Comparison of ENCODE assay signal across 18 cellular contexts in genomic region chr6:38438097-38438496, GRCh38.
DNase-seq lines count a peak whose midpoint lies in the region; ATAC-seq, FAIRE-seq and TF ChIP-seq lines count a peak whose summit lies in the region.
"Had no signal": no experiment of that assay in that cellular context is flagged by ENCODE, and none has a peak within 500 bp of the region (broad histone marks: within the 10 kb centered on the region; RNA-seq: fewer than 3 reads in every experiment).

No MANE protein-coding gene starts in this region.

- no peak for TF ChIP-seq EP300 in K562 (IDR thresholded peaks at IDR 0.05; ENCODE audit: low read length)

- in situ Hi-C loops in K562 (cut with MboI) (no loop called here), GM23248 (cut with MboI) (no loop called here)

- CTCF ChIA-PET in K562 (lab: Yijun Ruan, JAX; ENCODE audit: low intra/inter-chr PET ratio), result no interaction called here
- CTCF ChIA-PET in activated CD4-positive, alpha-beta memory T cell treated with anti-CD3 and anti-CD28 coated beads, Interleukin-2, amount 10 ng/mL, durations not matched to agents 7 days and 5 days (lab: Charles Lee), result no interaction called here

- H3K36me3 Mint-ChIP-seq in osteocyte (ENCODE audit: unreplicated experiment), result no peaks in the 10 kb centered on the region
- no peaks in the 10 kb centered on the region for H3K36me3 Mint-ChIP-seq in activated CD4-positive, alpha-beta memory T cell treated with anti-CD3 and anti-CD28 coated beads, Interleukin-2, amount 10 ng/mL, durations not matched to agents 7 days and 5 days (ENCODE audit: low read depth)

- no peak overlapping the region for H3K4me3 Mint-ChIP-seq in osteocyte (ENCODE audit: unreplicated experiment)
- H3K4me3 Mint-ChIP-seq in activated CD4-positive, alpha-beta memory T cell treated with anti-CD3 and anti-CD28 coated beads, Interleukin-2, amount 10 ng/mL, durations not matched to agents 7 days and 5 days, result no peak overlapping the region
- H3K4me3 Mint-ChIP-seq: CD4-positive, alpha-beta memory T cell; GM23338; H9 had no signal

- peak overlapping the region; percentile 3 for H3K27ac Mint-ChIP-seq in osteocyte (ENCODE audit: unreplicated experiment)
- no peak overlapping the region for H3K27ac Mint-ChIP-seq in activated CD4-positive, alpha-beta memory T cell treated with anti-CD3 and anti-CD28 coated beads, Interleukin-2, amount 10 ng/mL, durations not matched to agents 7 days and 5 days
- H3K27ac Mint-ChIP-seq: GM23338 had no signal

- no peak overlapping the region for H3K4me2 ChIP-seq in K562 (ENCODE audit: insufficient read depth, low read length)
- H3K4me2 ChIP-seq in hepatocyte, result no peak overlapping the region
- H3K4me2 ChIP-seq in GM23248 (ENCODE audit: unreplicated experiment), result no peak overlapping the region
- H3K4me2 ChIP-seq: GM23338 had no signal

- no peak overlapping the region for H3K27ac ChIP-seq in K562 (ENCODE audit: extremely low read depth, low read depth, low read length)
- peak overlapping the region; percentile 13 for H3K27ac ChIP-seq in hepatocyte
- no peak overlapping the region for H3K27ac ChIP-seq in GM23248

- no peaks in the 10 kb centered on the region for H3K36me3 ChIP-seq in K562 (ENCODE audit: control insufficient read depth, insufficient read depth, low read length)
- H3K36me3 ChIP-seq in hepatocyte (replicated peaks; ENCODE audit: insufficient read depth, low read depth), result no peaks in the 10 kb centered on the region
- H3K36me3 ChIP-seq in GM23248 (ENCODE audit: low read depth), result no peaks in the 10 kb centered on the region

- H3K27me3 Mint-ChIP-seq in osteocyte (ENCODE audit: unreplicated experiment), result no peaks in the 10 kb centered on the region
- H3K27me3 Mint-ChIP-seq in activated CD4-positive, alpha-beta memory T cell treated with anti-CD3 and anti-CD28 coated beads, Interleukin-2, amount 10 ng/mL, durations not matched to agents 7 days and 5 days, result no peaks in the 10 kb centered on the region
- H3K27me3 Mint-ChIP-seq: CD4-positive, alpha-beta memory T cell had no signal

- H3K4me3 ChIP-seq in K562 (no peak overlapping the region), hepatocyte (no peak overlapping the region), GM23248 (no peak overlapping the region)
- H3K4me3 ChIP-seq: GM23338 had no signal

- H3K79me2 ChIP-seq in K562 (ENCODE audit: control insufficient read depth, insufficient read depth, low read length) (no peaks in the 10 kb centered on the region), hepatocyte (no peaks in the 10 kb centered on the region), GM23248 (ENCODE audit: insufficient read depth) (no peaks in the 10 kb centered on the region)

- H3K4me1 ChIP-seq in K562 (replicated peaks in 1 of 2; ENCODE audit: control insufficient read depth in 2 of 2, insufficient read depth in 2 of 2, low read length in 2 of 2) (no peaks in the 10 kb centered on the region), hepatocyte (ENCODE audit: insufficient read depth) (no peaks in the 10 kb centered on the region), GM23248 (ENCODE audit: insufficient read depth) (peaks cover 5% of the 10 kb centered on the region)

- no peak for TF ChIP-seq POLR2A in K562 (conservative IDR thresholded peaks at IDR 0.05)

- peaks cover 9 to 10% of the 10 kb centered on the region in 2 experiments; a peak in 4 of 5 replicates for H3K27me3 ChIP-seq in K562 (ENCODE audit: control insufficient read depth in 2 of 2, insufficient read depth in 2 of 2, low read length in 2 of 2)
- H3K27me3 ChIP-seq in hepatocyte, result no peaks in the 10 kb centered on the region
- no peaks in the 10 kb centered on the region for H3K27me3 ChIP-seq in GM23248 (replicated peaks; ENCODE audit: insufficient read depth)

- TF ChIP-seq CTCF in K562 (IDR thresholded peaks at IDR 0.05 in 2 of 3, conservative IDR thresholded peaks at IDR 0.05 in 1 of 3; ENCODE audit: insufficient read depth in 2 of 3, low read depth in 1 of 3, low read length in 3 of 3) (no peak), hepatocyte (IDR thresholded peaks at IDR 0.05; ENCODE audit: poor library complexity) (no peak), osteocyte (IDR thresholded peaks at IDR 0.05) (no peak)

- POLR2A ChIA-PET in K562 (lab: Yijun Ruan, JAX), result interaction anchor here (0.6 kb wide), 1 partner anchor 17 kb away, joined by 3 read pairs; no protein-coding TSS in a partner anchor
- POLR2A ChIA-PET in activated CD4-positive, alpha-beta memory T cell treated with anti-CD3 and anti-CD28 coated beads, Interleukin-2, amount 10 ng/mL, durations not matched to agents 7 days and 5 days (lab: Charles Lee), result no interaction called here

- H3K9ac ChIP-seq in K562 (ENCODE audit: insufficient read depth in 1 of 2, low read depth in 2 of 2, low read length in 2 of 2) (no peak overlapping the region), GM23248 (no peak overlapping the region)

- WGBS in K562 (ENCODE audit: insufficient coverage, low coverage, missing lambda C conversion rate), result 7% methylated on average over 1 of the region's 1 CpG
- WGBS in hepatocyte (ENCODE audit: low lambda C conversion rate, missing lambda C conversion rate), result 100% methylated on average over 1 of the region's 1 CpG
- 46 to 59% methylated on average over 1 of the region's 1 CpG for WGBS in GM23248 (ENCODE audit: low coverage in 1 of 2, low lambda C conversion rate in 2 of 2, missing lambda C conversion rate in 2 of 2), 2 experiments

- TF ChIP-seq RAD21 in K562 (CRISPR knock-in tag; conservative IDR thresholded peaks at IDR 0.05 in 1 of 2, IDR thresholded peaks at IDR 0.05 in 1 of 2), result no peak

- FAIRE-seq in K562 (lab: Jason Lieb, UNC), result no peak
- FAIRE-seq: GM12891, GM18507, GM19239 had no signal

- BruUV-seq in K562 (replicated peaks; lab: Mats Ljungman, UMichigan), result no TSS peak

- peaks cover 3% of the 10 kb centered on the region for H3K9me3 Mint-ChIP-seq in osteocyte (ENCODE audit: unreplicated experiment)
- no peaks in the 10 kb centered on the region for H3K9me3 Mint-ChIP-seq in activated CD4-positive, alpha-beta memory T cell treated with anti-CD3 and anti-CD28 coated beads, Interleukin-2, amount 10 ng/mL, durations not matched to agents 7 days and 5 days
- H3K9me3 Mint-ChIP-seq: GM23338, H9 had no signal

- H3K4me1 Mint-ChIP-seq in osteocyte (ENCODE audit: unreplicated experiment), result peaks cover 12% of the 10 kb centered on the region
- H3K4me1 Mint-ChIP-seq in activated CD4-positive, alpha-beta memory T cell treated with anti-CD3 and anti-CD28 coated beads, Interleukin-2, amount 10 ng/mL, durations not matched to agents 7 days and 5 days, result peaks cover 5% of the 10 kb centered on the region

- H3K9me1 ChIP-seq in K562 (ENCODE audit: control insufficient read depth, insufficient read depth, low read length), result no peaks in the 10 kb centered on the region

- H3F3A ChIP-seq in GM23248 (ENCODE audit: insufficient read depth), result no peaks in the 10 kb centered on the region

- H3K9me3 ChIP-seq in K562 (replicated peaks; ENCODE audit: control insufficient read depth, insufficient read depth, low read depth, low read length), result no peaks in the 10 kb centered on the region
- no peaks in the 10 kb centered on the region for H3K9me3 ChIP-seq in hepatocyte (ENCODE audit: low read depth)
- H3K9me3 ChIP-seq in GM23248 (ENCODE audit: low read depth), result no peaks in the 10 kb centered on the region

- no peak overlapping the region for H2AFZ ChIP-seq in K562 (ENCODE audit: low read depth, low read length)
- no peak overlapping the region for H2AFZ ChIP-seq in hepatocyte
- no peak overlapping the region for H2AFZ ChIP-seq in GM23248
- H2AFZ ChIP-seq: GM23338 had no signal

- ATAC-seq in K562 (no peak), GM18867 (IDR thresholded peaks at IDR 0.05; ENCODE audit: unreplicated experiment) (no peak)
- ATAC-seq: GM23338 had no signal

- DNase-seq in K562 (ENCODE audit: extremely low read depth in 1 of 4, low spot score in 3 of 4) (no peak), hepatocyte (ENCODE audit: low spot score) (no peak), osteocyte (ENCODE audit: extremely low spot score, unreplicated experiment) (no peak), GM23248 (no peak)
- no peak for DNase-seq in activated CD4-positive, alpha-beta memory T cell treated with anti-CD3 and anti-CD28 coated beads, Interleukin-2, amount 10 ng/mL, durations not matched to agents 7 days and 5 days
- DNase-seq: C1 segment of cervical spinal cord; Calu3; CD4-positive, alpha-beta memory T cell; COR-L47; DMS53; DMS79 treated with DMSO at 0.1 percent for 48 hours; GF-D8; H9 had no signal

- H3K9me2 ChIP-seq in hepatocyte (replicated peaks; ENCODE audit: insufficient read depth) (no peaks in the 10 kb centered on the region), GM23248 (ENCODE audit: insufficient read depth) (no peaks in the 10 kb centered on the region)

- intact Hi-C loops in K562 (cut with micrococcal nuclease), result loop anchor here (10.0 kb wide), 1 partner anchor 1037 kb away; no protein-coding TSS in a partner anchor

- no peaks in the 10 kb centered on the region for H4K20me1 ChIP-seq in K562 (replicated peaks; ENCODE audit: control insufficient read depth, insufficient read depth, low read length)
- no peaks in the 10 kb centered on the region for H4K20me1 ChIP-seq in hepatocyte (ENCODE audit: insufficient read depth, poor library complexity, severe bottlenecking)
- H4K20me1 ChIP-seq in GM23248 (ENCODE audit: insufficient read depth), result no peaks in the 10 kb centered on the region

TF ChIP-seq in K562, 482 proteins besides CTCF, POLR2A, EP300 and RAD21:
- TF ChIP-seq THAP12 (CRISPR knock-in tag; IDR thresholded peaks at IDR 0.05), result no peak
- no peak for TF ChIP-seq ATF1 (CRISPR knock-in tag; IDR thresholded peaks at IDR 0.05)
- no peak for TF ChIP-seq ATF1 (tag; IDR thresholded peaks at IDR 0.05)
- TF ChIP-seq PCBP2 (IDR thresholded peaks at IDR 0.05; ENCODE audit: low read depth, low read length, poor library complexity, severe bottlenecking), result peak; percentile 41
